Comparison of ENCODE assay signal across 32 cellular contexts in genomic region chr14:49447725-49448124, GRCh38.
"Had no signal": no experiment of that assay in that cellular context is flagged by ENCODE, and none has a peak within 500 bp of the region (broad histone marks: within the 10 kb centered on the region; RNA-seq: fewer than 3 reads in every experiment).

No MANE protein-coding gene starts in this region.

- H3K27ac ChIP-seq: brain microvascular endothelial cell, VCaP had no signal

- H3K36me3 Mint-ChIP-seq: activated CD4-positive, alpha-beta memory T cell treated with anti-CD3 and anti-CD28 coated beads for 36 hours; activated naive CD4-positive, alpha-beta T cell treated with anti-CD3 and anti-CD28 coated beads, Interleukin-2, amount 10 ng/mL, durations not matched to agents 7 days and 5 days; IgD-negative memory B cell had no signal

- DNase-seq: activated B cell treated with CpG ODN at 0.5 μM for 24 hours; activated CD4-positive, alpha-beta memory T cell treated with anti-CD3 and anti-CD28 coated beads for 36 hours; activated CD4-positive, alpha-beta T cell treated with anti-CD3 and anti-CD28 coated beads for 4 hours; activated CD4-positive, alpha-beta T cell treated with anti-CD3 and anti-CD28 coated beads, Interleukin-2, amount 50 U/mL, for 1 hour; activated CD4-positive, CD25-positive, alpha-beta regulatory T cell treated with anti-CD3 and anti-CD28 coated beads, Interleukin-2, amount 50 U/mL, for 72 hours; activated CD8-positive, alpha-beta memory T cell treated with anti-CD3 and anti-CD28 coated beads for 24 hours; activated gamma-delta T cell treated with Interleukin-2 at 50 U/mL for 16 hours; activated naive CD4-positive, alpha-beta T cell treated with anti-CD3 and anti-CD28 coated beads, Interleukin-2, amount 10 ng/mL, durations not matched to agents 7 days and 5 days; activated naive CD8-positive, alpha-beta T cell treated with anti-CD3 and anti-CD28 coated beads, Interleukin-2, amount 50 U/mL, for 24 hours; activated T-cell treated with anti-CD3 and anti-CD28 coated beads, Interleukin-2, amount 50 U/mL, for 24 hours; brain microvascular endothelial cell; Karpas-422; KBM-7; NCI-H146; NCI-H1930; NCI-H2081 treated with DMSO at 0.1 percent for 48 hours; NCI-H2171 treated with DMSO at 0.1 percent for 48 hours; NCI-H2227 treated with DMSO at 0.1 percent for 48 hours; NCI-H446; NCI-H510A treated with DMSO at 0.1 percent for 48 hours; NCI-H774; OCI-M1; Right ventricle myocardium superior; SW 1271; T-helper 1 cell; T-helper 2 cell; T-helper 9 cell had no signal

- H3K9me3 Mint-ChIP-seq: activated T-helper 2 cell treated with anti-CD3 and anti-CD28 coated beads, Interferon-gamma antibody, Interleukin-2, Interleukin-4, amounts not matched to agents 10 μg/mL and 5 μg/mL and 100 μg/mL, durations not matched to agents 14 hours and 24 hours and 36 hours had no signal

- H3K4me1 Mint-ChIP-seq: activated B cell treated with CpG ODN at 0.5 μM for 24 hours; activated naive CD4-positive, alpha-beta T cell treated with anti-CD3 and anti-CD28 coated beads, Interleukin-2, amount 10 ng/mL, durations not matched to agents 7 days and 5 days; activated naive CD8-positive, alpha-beta T cell treated with anti-CD3 and anti-CD28 coated beads, Interleukin-2, amount 50 U/mL, for 24 hours; central memory CD8-positive, alpha-beta T cell; IgD-negative memory B cell had no signal

- H3K36me3 ChIP-seq: brain microvascular endothelial cell had no signal

- H3K4me3 Mint-ChIP-seq: activated B cell treated with CpG ODN at 0.5 μM for 24 hours; activated CD4-positive, alpha-beta memory T cell treated with anti-CD3 and anti-CD28 coated beads for 36 hours; activated naive CD4-positive, alpha-beta T cell treated with anti-CD3 and anti-CD28 coated beads, Interleukin-2, amount 10 ng/mL, durations not matched to agents 7 days and 5 days; activated naive CD8-positive, alpha-beta T cell; activated naive CD8-positive, alpha-beta T cell treated with anti-CD3 and anti-CD28 coated beads, Interleukin-2, amount 50 U/mL, for 24 hours; activated T-cell treated with anti-CD3 and anti-CD28 coated beads, Interleukin-2, amount 50 U/mL, for 24 hours; central memory CD8-positive, alpha-beta T cell; IgD-negative memory B cell had no signal

- H3K27ac Mint-ChIP-seq: activated B cell treated with CpG ODN at 0.5 μM for 24 hours; activated CD4-positive, alpha-beta memory T cell treated with anti-CD3 and anti-CD28 coated beads for 36 hours; activated naive CD4-positive, alpha-beta T cell treated with anti-CD3 and anti-CD28 coated beads, Interleukin-2, amount 10 ng/mL, durations not matched to agents 7 days and 5 days; activated naive CD8-positive, alpha-beta T cell; activated naive CD8-positive, alpha-beta T cell treated with anti-CD3 and anti-CD28 coated beads, Interleukin-2, amount 50 U/mL, for 24 hours; activated T-cell treated with anti-CD3 and anti-CD28 coated beads, Interleukin-2, amount 50 U/mL, for 24 hours; activated T-helper 2 cell treated with anti-CD3 and anti-CD28 coated beads, Interferon-gamma antibody, Interleukin-2, Interleukin-4, amounts not matched to agents 10 μg/mL and 5 μg/mL and 100 μg/mL, durations not matched to agents 14 hours and 24 hours and 36 hours; IgD-negative memory B cell had no signal

- H3K27me3 ChIP-seq: brain microvascular endothelial cell had no signal
